ENCODE assay signal across 8 cellular contexts in the genomic region with DNA sequence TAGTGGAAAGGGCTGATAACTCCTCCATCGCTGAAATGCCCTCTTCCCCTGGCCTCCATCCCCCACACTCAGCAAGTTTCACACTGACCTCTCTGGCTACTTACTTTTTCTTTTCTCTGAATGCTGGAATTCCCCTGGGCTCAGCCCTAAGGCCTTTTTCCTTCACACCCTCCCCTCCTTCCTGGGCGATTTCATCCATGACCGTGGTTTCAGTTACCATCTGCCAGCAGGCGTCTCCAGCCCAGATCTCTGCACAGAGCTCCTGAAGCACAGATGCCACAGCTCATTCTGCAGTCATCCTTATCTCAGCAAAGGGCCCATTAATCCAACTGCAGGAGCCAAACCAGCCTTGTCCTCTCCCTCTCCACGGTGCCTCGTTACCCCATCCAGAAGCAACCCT.
A peak's percentile ranks its signal among the peaks of the same experiment; 100 is the strongest.
DNase-seq lines count a peak whose midpoint lies in the region; ATAC-seq and TF ChIP-seq lines count a peak whose summit lies in the region.

No MANE protein-coding gene starts in this region.

- ATAC-seq in activated CD8-positive, alpha-beta memory T cell treated with anti-CD3 and anti-CD28 coated beads, Interleukin-2, amount 10 ng/mL, durations not matched to agents 7 days and 5 days: no peak

- no peaks in the 10 kb centered on the region for H3K27me3 ChIP-seq in esophagus muscularis mucosa

- peaks cover 44% of the 10 kb centered on the region for H3K36me3 Mint-ChIP-seq in activated CD8-positive, alpha-beta memory T cell treated with anti-CD3 and anti-CD28 coated beads, Interleukin-2, amount 10 ng/mL, durations not matched to agents 7 days and 5 days
- peaks cover 28% of the 10 kb centered on the region for H3K36me3 Mint-ChIP-seq in osteocyte (ENCODE audit: unreplicated experiment)

- no peak for TF ChIP-seq POLR2A in esophagus muscularis mucosa (IDR thresholded peaks at IDR 0.05; ENCODE audit: low read depth)

- H3K27me3 Mint-ChIP-seq in activated CD8-positive, alpha-beta memory T cell treated with anti-CD3 and anti-CD28 coated beads, Interleukin-2, amount 10 ng/mL, durations not matched to agents 7 days and 5 days: no peaks in the 10 kb centered on the region
- H3K27me3 Mint-ChIP-seq in osteocyte (ENCODE audit: unreplicated experiment): no peaks in the 10 kb centered on the region

- peak overlapping the region; percentile 2 for H3K27ac Mint-ChIP-seq in activated CD8-positive, alpha-beta memory T cell treated with anti-CD3 and anti-CD28 coated beads, Interleukin-2, amount 10 ng/mL, durations not matched to agents 7 days and 5 days
- peak overlapping the region; percentile 80 for H3K27ac Mint-ChIP-seq in osteocyte (ENCODE audit: unreplicated experiment)

- TF ChIP-seq CTCF in esophagus muscularis mucosa (IDR thresholded peaks at IDR 0.05) (peak in 1 of 3 experiments; percentile 34), osteocyte (IDR thresholded peaks at IDR 0.05) (peak; percentile 41)

- TF ChIP-seq EP300 in esophagus muscularis mucosa (IDR thresholded peaks at IDR 0.05): no peak

- no peaks in the 10 kb centered on the region for H3K36me3 ChIP-seq in esophagus muscularis mucosa

- CTCF ChIA-PET in activated CD8-positive, alpha-beta memory T cell treated with anti-CD3 and anti-CD28 coated beads, Interleukin-2, amount 10 ng/mL, durations not matched to agents 7 days and 5 days (lab: Charles Lee): no interaction called here

- H3K4me3 ChIP-seq in esophagus muscularis mucosa: no peak overlapping the region

- H3K9me3 Mint-ChIP-seq in activated CD8-positive, alpha-beta memory T cell treated with anti-CD3 and anti-CD28 coated beads, Interleukin-2, amount 10 ng/mL, durations not matched to agents 7 days and 5 days (ENCODE audit: low read depth): no peaks in the 10 kb centered on the region
- peaks cover 1% of the 10 kb centered on the region for H3K9me3 Mint-ChIP-seq in osteocyte (ENCODE audit: unreplicated experiment)

- intact Hi-C loops in esophagus muscularis mucosa (cut with DNase I): no loop called here

- peaks cover 22% of the 10 kb centered on the region for H3K4me1 Mint-ChIP-seq in activated CD8-positive, alpha-beta memory T cell treated with anti-CD3 and anti-CD28 coated beads, Interleukin-2, amount 10 ng/mL, durations not matched to agents 7 days and 5 days
- H3K4me1 Mint-ChIP-seq in osteocyte (ENCODE audit: unreplicated experiment): peaks cover 50% of the 10 kb centered on the region

- DNase-seq in activated CD8-positive, alpha-beta memory T cell treated with anti-CD3 and anti-CD28 coated beads, Interleukin-2, amount 10 ng/mL, durations not matched to agents 7 days and 5 days: no peak
- DNase-seq in activated CD8-positive, alpha-beta memory T cell treated with anti-CD3 and anti-CD28 coated beads for 24 hours: no peak
- peak; percentile 84 for DNase-seq in NCI-H82 (lab: John Stamatoyannopoulos, UW)
- DNase-seq in esophagus muscularis mucosa (ENCODE audit: extremely low spot score): no peak
- DNase-seq in osteocyte (ENCODE audit: extremely low spot score, unreplicated experiment): no peak
- no peak for DNase-seq in ureter (ENCODE audit: low spot score)
- no peak for DNase-seq in RKO (ENCODE audit: low spot score)
- DNase-seq in NCI-H1105 (lab: John Stamatoyannopoulos, UW): no peak

- H3K27ac ChIP-seq in esophagus muscularis mucosa (replicated peaks in 1 of 4): peak overlapping the region; percentile 82 to 85 (median 84)

- H3K4me1 ChIP-seq in esophagus muscularis mucosa: peaks cover 32 to 72% (median 66%) of the 10 kb centered on the region in 4 donors

- 29% methylated on average over 6 of the region's 6 CpGs for WGBS in esophagus muscularis mucosa

- H3K9me3 ChIP-seq in esophagus muscularis mucosa: no peaks in the 10 kb centered on the region

- H3K4me3 Mint-ChIP-seq in activated CD8-positive, alpha-beta memory T cell treated with anti-CD3 and anti-CD28 coated beads, Interleukin-2, amount 10 ng/mL, durations not matched to agents 7 days and 5 days: no peak overlapping the region
- no peak overlapping the region for H3K4me3 Mint-ChIP-seq in osteocyte (ENCODE audit: unreplicated experiment)
